In the genomic region with DNA sequence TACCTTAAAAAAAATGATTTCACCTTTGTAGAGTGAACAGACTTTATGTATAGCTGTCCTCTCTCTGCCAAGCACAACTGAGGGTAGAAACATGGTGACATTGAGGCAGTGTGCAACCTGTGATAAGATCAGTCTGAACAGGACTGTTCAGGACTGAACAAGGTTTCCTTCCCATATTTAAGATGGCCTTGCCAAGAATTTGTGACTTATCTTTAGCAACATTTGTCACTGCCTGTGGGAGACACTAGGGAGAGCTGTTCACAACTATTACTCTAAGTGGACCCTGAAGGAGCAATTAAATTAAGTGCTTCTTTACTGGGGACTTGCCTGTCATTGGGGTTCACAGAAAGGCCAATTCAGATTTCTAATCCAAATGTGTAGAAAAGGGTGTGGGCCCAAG, we compare ENCODE assay signal across 9 cellular contexts. TPM values are rescaled to one million over a fixed set of nuclear protein-coding genes. Genes with fewer than 3 reads are reported as not detected.
DNase-seq lines count a peak whose midpoint lies in the region; ATAC-seq and TF ChIP-seq lines count a peak whose summit lies in the region.
"Had no signal": no experiment of that assay in that cellular context is flagged by ENCODE, and none has a peak within 500 bp of the region (broad histone marks: within the 10 kb centered on the region; RNA-seq: fewer than 3 reads in every experiment).

No MANE protein-coding gene starts in this region.

- H3K4me3 ChIP-seq in MM.1S (ENCODE audit: low read length): no peak overlapping the region
- H3K4me3 ChIP-seq in body of pancreas: no peak overlapping the region

- no peak overlapping the region for H3K9ac ChIP-seq in MM.1S (ENCODE audit: low read length)

- CTCF ChIA-PET in activated naive CD4-positive, alpha-beta T cell treated with anti-CD3 and anti-CD28 coated beads for 36 hours (lab: Charles Lee): no interaction called here

- no peak for DNase-seq in left ventricle myocardium superior
- no peak for DNase-seq in Right ventricle myocardium inferior (ENCODE audit: missing footprints)
- peak; percentile 49 for DNase-seq in MM.1S
- DNase-seq in body of pancreas: peak in 2 of 4 donors; percentile 19 to 25
- no peak for DNase-seq in posterior cingulate gyrus
- no peak for DNase-seq in activated naive CD4-positive, alpha-beta T cell treated with anti-CD3 and anti-CD28 coated beads for 36 hours
- DNase-seq: trophoblast cell had no signal

- H3K27me3 Mint-ChIP-seq in activated naive CD4-positive, alpha-beta T cell treated with anti-CD3 and anti-CD28 coated beads for 36 hours (ENCODE audit: low read depth): peaks cover 2% of the 10 kb centered on the region

- ATAC-seq in left ventricle myocardium superior (peak; percentile 35), Right ventricle myocardium inferior (no peak), body of pancreas (peak; percentile 38), SK-N-SH treated with all-trans-retinoic acid at 6 μM for 48 hours (no peak), HG03571 (IDR thresholded peaks at IDR 0.05; ENCODE audit: unreplicated experiment) (no peak)

- H3K9me2 ChIP-seq in MM.1S (replicated peaks; ENCODE audit: insufficient read depth, low read length): no peaks in the 10 kb centered on the region

- H3K4me1 ChIP-seq in MM.1S (ENCODE audit: low read length): no peaks in the 10 kb centered on the region
- no peaks in the 10 kb centered on the region for H3K4me1 ChIP-seq in body of pancreas

- no peak for TF ChIP-seq POLR2A in body of pancreas (IDR thresholded peaks at IDR 0.05)

- no peaks in the 10 kb centered on the region for H4K20me1 ChIP-seq in MM.1S (ENCODE audit: insufficient read depth, low read length)

- no peak overlapping the region for H2AFZ ChIP-seq in MM.1S (ENCODE audit: low read length)

- H3K4me2 ChIP-seq in MM.1S (ENCODE audit: low read depth, low read length): no peak overlapping the region

- no peaks in the 10 kb centered on the region for H3K36me3 Mint-ChIP-seq in activated naive CD4-positive, alpha-beta T cell treated with anti-CD3 and anti-CD28 coated beads for 36 hours (ENCODE audit: low read depth)

- TF ChIP-seq CTCF in MM.1S (IDR thresholded peaks at IDR 0.05; ENCODE audit: low read length) (peak; percentile 34), body of pancreas (IDR thresholded peaks at IDR 0.05) (peak in 4 of 7 experiments; percentile 26 to 46 (median 37))

- H3K27me3 ChIP-seq in MM.1S (replicated peaks; ENCODE audit: insufficient read depth, low read length): no peaks in the 10 kb centered on the region
- no peaks in the 10 kb centered on the region for H3K27me3 ChIP-seq in body of pancreas

- peaks cover 10% of the 10 kb centered on the region for H3K9me3 Mint-ChIP-seq in activated naive CD4-positive, alpha-beta T cell treated with anti-CD3 and anti-CD28 coated beads for 36 hours

- no peak overlapping the region for H3K27ac Mint-ChIP-seq in activated naive CD4-positive, alpha-beta T cell treated with anti-CD3 and anti-CD28 coated beads for 36 hours

- no peaks in the 10 kb centered on the region for H3F3A ChIP-seq in MM.1S (ENCODE audit: insufficient read depth, low read length)

- intact Hi-C loops in left ventricle myocardium superior (cut with micrococcal nuclease) (no loop called here), Right ventricle myocardium inferior (cut with DNase I) (no loop called here), body of pancreas (cut with DNase I) (no loop called here), posterior cingulate gyrus (cut with DNase I) (no loop called here)
- intact Hi-C loops in activated naive CD4-positive, alpha-beta T cell treated with anti-CD3 and anti-CD28 coated beads for 36 hours (cut with micrococcal nuclease): no loop called here

- no peaks in the 10 kb centered on the region for H3K79me2 ChIP-seq in MM.1S (ENCODE audit: low read length)

- no peaks in the 10 kb centered on the region for H3K9me3 ChIP-seq in MM.1S (replicated peaks; ENCODE audit: insufficient read depth, low read length)
- H3K9me3 ChIP-seq in body of pancreas: no peaks in the 10 kb centered on the region

- no peak overlapping the region for H3K4me3 Mint-ChIP-seq in activated naive CD4-positive, alpha-beta T cell treated with anti-CD3 and anti-CD28 coated beads for 36 hours

- H3K36me3 ChIP-seq in MM.1S (replicated peaks; ENCODE audit: insufficient read depth, low read length): no peaks in the 10 kb centered on the region
- no peaks in the 10 kb centered on the region for H3K36me3 ChIP-seq in body of pancreas (replicated peaks in 1 of 2; ENCODE audit: insufficient read depth in 1 of 2, low read depth in 2 of 2)

- H3K27ac ChIP-seq in MM.1S (ENCODE audit: low read length) (no peak overlapping the region), body of pancreas (no peak overlapping the region)

- no peaks in the 10 kb centered on the region for H3K4me1 Mint-ChIP-seq in activated naive CD4-positive, alpha-beta T cell treated with anti-CD3 and anti-CD28 coated beads for 36 hours (ENCODE audit: low read depth)

TF ChIP-seq in SK-N-SH treated with all-trans-retinoic acid at 6 μM for 48 hours, 23 proteins besides CTCF, POLR2A, EP300 and RAD21:
- TF ChIP-seq TOX (CRISPR knock-in tag; IDR thresholded peaks at IDR 0.05; ENCODE audit: borderline replicate concordance) (no peak), ESRRG (CRISPR knock-in tag; IDR thresholded peaks at IDR 0.05) (no peak), CSDC2 (CRISPR knock-in tag; IDR thresholded peaks at IDR 0.05) (no peak)

RNA-seq across cellular contexts. Expression of a gene that starts 6.7 kb away (rescaled TPM):
- total RNA-seq in left ventricle myocardium superior: not detected
- total RNA-seq in Right ventricle myocardium inferior: not detected
- total RNA-seq in body of pancreas: not detected
- not detected for total RNA-seq in activated naive CD4-positive, alpha-beta T cell treated with anti-CD3 and anti-CD28 coated beads for 36 hours

Comparison
In these comparisons a context has a peak if more than half of its experiments do, and no peak if none do; other contexts are left out.
1. ATAC-seq: peak in left ventricle myocardium superior (single experiment) and body of pancreas (single experiment); none in Right ventricle myocardium inferior (single experiment), SK-N-SH treated with all-trans-retinoic acid at 6 μM for 48 hours (single experiment) and HG03571 (single experiment).